In the genomic region with DNA sequence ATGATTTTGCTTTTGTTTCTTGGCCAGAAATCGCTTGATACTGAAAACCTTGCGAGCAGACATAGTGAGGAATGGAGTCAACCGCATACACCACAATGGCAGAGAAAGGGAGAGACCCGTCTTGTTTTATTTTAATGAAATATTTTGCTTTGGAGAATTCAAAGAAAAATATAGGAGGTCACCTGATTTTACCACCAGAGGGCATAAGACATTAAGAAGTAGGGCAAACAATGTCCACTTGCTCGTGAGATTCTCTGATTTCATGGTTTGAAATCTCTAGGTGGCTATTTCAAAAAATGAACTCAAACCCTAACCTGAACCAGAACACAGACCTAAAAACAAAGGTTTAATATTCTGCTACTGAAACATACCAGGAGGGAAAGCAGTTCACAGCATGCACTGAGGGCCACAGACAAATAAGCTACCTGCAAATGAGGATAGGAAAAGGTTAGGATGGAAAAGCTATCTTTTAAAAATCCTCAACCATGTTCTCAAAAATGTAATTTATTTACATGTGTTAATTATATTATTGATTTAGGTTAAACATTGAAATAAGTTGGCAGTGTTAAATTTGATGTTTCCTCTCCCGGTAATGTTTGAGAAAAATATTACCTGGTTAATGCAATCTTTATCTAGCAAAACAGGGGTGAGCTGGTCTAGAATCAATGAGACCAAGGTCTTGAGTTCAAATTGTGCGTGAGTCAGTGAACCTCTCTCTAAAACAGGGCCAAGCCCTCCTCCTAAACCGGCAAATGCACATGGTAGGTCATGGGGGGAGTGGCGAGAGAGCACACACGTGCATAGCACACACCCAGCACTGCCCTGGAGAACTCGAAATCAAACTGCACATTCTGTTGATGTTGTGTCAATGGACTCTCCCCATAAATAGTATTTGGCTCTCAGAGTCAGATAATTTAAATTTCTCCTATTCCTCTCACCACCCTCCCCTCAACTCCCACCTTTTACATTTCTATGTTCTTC, we compare ENCODE assay signal across 8 cellular contexts. TPM values are rescaled to one million over a fixed set of nuclear protein-coding genes. Genes with fewer than 3 reads are reported as not detected.
DNase-seq lines count a peak whose midpoint lies in the region; ATAC-seq, FAIRE-seq and TF ChIP-seq lines count a peak whose summit lies in the region.

No MANE protein-coding gene starts in this region.

- H3K4me2 ChIP-seq in HepG2 (ENCODE audit: low read depth, low read length) = no peak overlapping the region

- no TSS peak for BruUV-seq in HepG2 (replicated peaks; lab: Mats Ljungman, UMichigan)

- no peak for ATAC-seq in HepG2
- no peak for ATAC-seq in HG03354 (IDR thresholded peaks at IDR 0.05; ENCODE audit: poor library complexity, severe bottlenecking, unreplicated experiment)

- CTCF ChIA-PET in HepG2 (lab: Yijun Ruan, JAX; ENCODE audit: low intra/inter-chr PET ratio, low total read pairs) = no interaction called here

- in situ Hi-C loops in HepG2 (cut with HindIII; ENCODE audit: extremely low pct_ligation_motif_present, low pct_unique_long_range_greater_than_20kb) = no loop called here

- POLR2A ChIA-PET in HepG2 (lab: Yijun Ruan, JAX) = no interaction called here

- DNase-seq in HepG2 (ENCODE audit: low spot score) = no peak
- peak; percentile 9 for DNase-seq in NCI-H2107 (lab: John Stamatoyannopoulos, UW)
- peak; percentile 37 for DNase-seq in dedifferentiated amniotic fluid mesenchymal stem cell (ENCODE audit: extremely low spot score)
- no peak for DNase-seq in vagina (ENCODE audit: extremely low spot score in 2 of 2)
- DNase-seq in activated CD4-positive, alpha-beta T cell treated with anti-CD3 and anti-CD28 coated beads for 1 hour = no peak
- DNase-seq in spleen = no peak

- no peaks in the 10 kb centered on the region for H4K20me1 ChIP-seq in HepG2 (ENCODE audit: insufficient read depth, low read length)

- intact Hi-C loops in HepG2 (cut with micrococcal nuclease; ENCODE audit: unreplicated experiment) (no loop called here), vagina (cut with DNase I) (no loop called here), spleen (cut with DNase I; ENCODE audit: low total_unique reads) (no loop called here)

- H3K4me3 ChIP-seq in liver (ENCODE audit: low read depth in 1 of 3, low read length in 3 of 3) = no peak overlapping the region
- no peak overlapping the region for H3K4me3 ChIP-seq in HepG2 (replicated peaks in 1 of 3; ENCODE audit: insufficient read depth in 1 of 3, low read depth in 2 of 3, low read length in 3 of 3)
- no peak overlapping the region for H3K4me3 ChIP-seq in vagina
- no peak overlapping the region for H3K4me3 ChIP-seq in spleen

- H3K27me3 ChIP-seq in liver (ENCODE audit: control insufficient read depth in 4 of 4, insufficient read depth in 4 of 4, low read length in 3 of 4) = no peaks in the 10 kb centered on the region
- H3K27me3 ChIP-seq in HepG2 (ENCODE audit: control insufficient read depth in 1 of 2, insufficient read depth in 2 of 2, low read length in 2 of 2) = peaks cover 0 to 3% of the 10 kb centered on the region in 2 experiments; a peak in 1 of 5 replicates
- H3K27me3 ChIP-seq in vagina = no peaks in the 10 kb centered on the region
- H3K27me3 ChIP-seq in spleen (replicated peaks in 1 of 7) = no peaks in the 10 kb centered on the region

- no peaks in the 10 kb centered on the region for H3K36me3 ChIP-seq in liver (ENCODE audit: control insufficient read depth in 4 of 4, insufficient read depth in 3 of 4, low read depth in 1 of 4, low read length in 3 of 4)
- no peaks in the 10 kb centered on the region for H3K36me3 ChIP-seq in HepG2 (replicated peaks in 1 of 2; ENCODE audit: control insufficient read depth in 1 of 2, insufficient read depth in 2 of 2, low read length in 2 of 2)
- H3K36me3 ChIP-seq in vagina = no peaks in the 10 kb centered on the region
- peaks cover 0 to 5% (median 0%) of the 10 kb centered on the region in 6 donors for H3K36me3 ChIP-seq in spleen

- WGBS in liver = 41% methylated on average over 11 of the region's 11 CpGs
- WGBS in HepG2 (ENCODE audit: low lambda C conversion rate) = 26% methylated on average over 8 of the region's 11 CpGs
- 82 to 87% (median 84%) methylated on average over 11 of the region's 11 CpGs for WGBS in spleen, 5 donors

- TF ChIP-seq RAD21 in liver (IDR thresholded peaks at IDR 0.05) = peak; percentile 62 to 79
- TF ChIP-seq RAD21 in HepG2 (CRISPR knock-in tag; IDR thresholded peaks at IDR 0.05) = no peak

- H3K79me2 ChIP-seq in HepG2 (ENCODE audit: insufficient read depth, low read length) = no peaks in the 10 kb centered on the region

- TF ChIP-seq EP300 in HepG2 (IDR thresholded peaks at IDR 0.05; ENCODE audit: low read depth in 2 of 2, low read length in 2 of 2) (no peak), HepG2 (CRISPR knock-in tag; IDR thresholded peaks at IDR 0.05; ENCODE audit: borderline replicate concordance) (no peak)

- no peak overlapping the region for H2AFZ ChIP-seq in HepG2 (ENCODE audit: low read length)

- TF ChIP-seq POLR2A in HepG2 (IDR thresholded peaks at IDR 0.05; ENCODE audit: insufficient read depth in 1 of 2, low read depth in 2 of 2, low read length in 2 of 2) (no peak), vagina (IDR thresholded peaks at IDR 0.05) (no peak), spleen (IDR thresholded peaks at IDR 0.05) (no peak)

- H3K27ac ChIP-seq in liver (ENCODE audit: low read depth in 1 of 2, low read length in 2 of 2) = no peak overlapping the region
- no peak overlapping the region for H3K27ac ChIP-seq in HepG2 (ENCODE audit: extremely low read length, insufficient read depth, low read length)
- no peak overlapping the region for H3K27ac ChIP-seq in vagina
- H3K27ac ChIP-seq in spleen = no peak overlapping the region

- H3K4me1 ChIP-seq in liver (ENCODE audit: control insufficient read depth in 4 of 4, insufficient read depth in 4 of 4, low read length in 3 of 4) (peaks cover 0 to 24% (median 4%) of the 10 kb centered on the region in 4 donors), HepG2 (ENCODE audit: insufficient read depth, low read length) (no peaks in the 10 kb centered on the region), vagina (no peaks in the 10 kb centered on the region), spleen (no peaks in the 10 kb centered on the region)

- FAIRE-seq in HepG2 (lab: Jason Lieb, UNC) = no peak

- TF ChIP-seq CTCF in liver (IDR thresholded peaks at IDR 0.05; ENCODE audit: low read depth, low read length, missing input control) (peak; percentile 39), HepG2 (CRISPR knock-in tag; IDR thresholded peaks at IDR 0.05) (no peak), vagina (IDR thresholded peaks at IDR 0.05) (no peak), spleen (IDR thresholded peaks at IDR 0.05 in 8 of 11, conservative IDR thresholded peaks at IDR 0.05 in 3 of 11) (peak in 3 of 11 experiments; percentile 15 to 32 (median 24))

- H3K9ac ChIP-seq in liver (ENCODE audit: low read depth in 1 of 2, low read length in 2 of 2) (no peak overlapping the region), HepG2 (ENCODE audit: insufficient read depth, low read depth, low read length) (no peak overlapping the region)

- peaks cover 0 to 2% (median 0%) of the 10 kb centered on the region in 4 donors for H3K9me3 ChIP-seq in liver (ENCODE audit: control insufficient read depth in 4 of 4, low read length in 3 of 4)
- no peaks in the 10 kb centered on the region for H3K9me3 ChIP-seq in HepG2 (ENCODE audit: low read length)
- no peaks in the 10 kb centered on the region for H3K9me3 ChIP-seq in vagina
- no peaks in the 10 kb centered on the region for H3K9me3 ChIP-seq in spleen

TF ChIP-seq in liver, 16 proteins besides CTCF, POLR2A, EP300 and RAD21 (continues in another document):
- peak; percentile 58 for TF ChIP-seq MAX (IDR thresholded peaks at IDR 0.05)
- peak; percentile 32 for TF ChIP-seq FOXA2 (IDR thresholded peaks at IDR 0.05)
- peak in 1 of 2 donors; percentile 44 for TF ChIP-seq HNF4A (conservative IDR thresholded peaks at IDR 0.05)
- TF ChIP-seq FOXA1 (IDR thresholded peaks at IDR 0.05) = no peak

TF ChIP-seq in HepG2, 621 proteins besides CTCF, POLR2A, EP300 and RAD21 (continues in another document):
- no peak for TF ChIP-seq SCMH1 (CRISPR knock-in tag; IDR thresholded peaks at IDR 0.05; ENCODE audit: borderline replicate concordance)

RNA-seq across cellular contexts. Expression of gene IFNG-AS1, which starts 12.5 kb away (rescaled TPM):
- total RNA-seq in liver (1 to 10 TPM in 1 of 2 donors, not detected in 1; 1.0 TPM), HepG2 (2016; rRNA removed; fragmentation: Illumina TruSeq; extraction: Trizol) (not detected in 2 replicates), vagina (not detected), spleen (10 to 100 TPM in 2 of 7 donors, 1 to 10 TPM in 5; 5.2 to 21.2 (median 7.6) TPM)
- polyA plus RNA-seq in liver (under 1 TPM in 1 of 2 donors, not detected in 1; 0.24 TPM), HepG2 (2011; rRNA removed) (not detected in 2 replicates), spleen (1 to 10 TPM in 1 of 3 donors, under 1 TPM in 1, not detected in 1; 0.42 to 1.5 TPM)
- not detected in 2 replicates for total RNA-seq in HepG2 (2016; cell fraction: cytosol; rRNA removed; fragmentation: Illumina TruSeq; extraction: Trizol; ENCODE audit: low read depth)
- not detected in 2 replicates for total RNA-seq in HepG2 (2016; cell fraction: insoluble cytoplasmic fraction; rRNA removed; fragmentation: Illumina TruSeq; extraction: Trizol)
- not detected in 2 replicates for total RNA-seq in HepG2 (2016; cell fraction: membrane; rRNA removed; fragmentation: Illumina TruSeq; extraction: Trizol)
- total RNA-seq in HepG2 (2016; cell fraction: nucleus; rRNA removed; fragmentation: Illumina TruSeq; extraction: Trizol) = not detected in 2 replicates
- not detected in 2 replicates for polyA plus RNA-seq in HepG2 (2011; cell fraction: cytosol; rRNA removed)
- polyA plus RNA-seq in HepG2 (2011; cell fraction: nucleus; rRNA removed) = not detected in 2 replicates
- polyA plus RNA-seq in HepG2 (2012) = not detected in 2 replicates
- not detected in 2 replicates for polyA plus RNA-seq in HepG2 (2016; cell fraction: cytosol; fragmentation: Illumina TruSeq; extraction: Trizol; ENCODE audit: low read depth)
- not detected in 2 replicates for polyA plus RNA-seq in HepG2 (2016; cell fraction: insoluble cytoplasmic fraction; fragmentation: Illumina TruSeq; extraction: Trizol; ENCODE audit: low read depth)
- polyA plus RNA-seq in HepG2 (2016; cell fraction: membrane; fragmentation: Illumina TruSeq; extraction: Trizol; ENCODE audit: low read depth) = not detected in 2 replicates
- polyA plus RNA-seq in HepG2 (2016; cell fraction: nucleus; fragmentation: Illumina TruSeq; extraction: Trizol; ENCODE audit: insufficient read depth, low read depth) = not detected in 2 replicates
- polyA minus RNA-seq in HepG2 (2011; rRNA and poly(A)+ RNA removed; ENCODE audit: low replicate concordance) = not detected in 2 replicates
- not detected in 2 replicates for polyA minus RNA-seq in HepG2 (2011; cell fraction: cytosol; rRNA and poly(A)+ RNA removed)
- not detected in 2 replicates for polyA minus RNA-seq in HepG2 (2011; cell fraction: nucleus; rRNA and poly(A)+ RNA removed)

Comparison
In these comparisons a context has a peak if more than half of its experiments do, and no peak if none do; other contexts are left out.
1. DNase-seq: peak in NCI-H2107 (single experiment) and dedifferentiated amniotic fluid mesenchymal stem cell (single experiment); none in HepG2 (single experiment), vagina (0 of 2), activated CD4-positive, alpha-beta T cell treated with anti-CD3 and anti-CD28 coated beads for 1 hour (single experiment) and spleen (single experiment).